ENCODE assay signal across 8 cellular contexts in genomic region chr16:24873028-24873427, GRCh38. TPM values are rescaled to one million over a fixed set of nuclear protein-coding genes. Genes with fewer than 3 reads are reported as not detected.
"Had no signal": no experiment of that assay in that cellular context is flagged by ENCODE, and none has a peak within 500 bp of the region (broad histone marks: within the 10 kb centered on the region; RNA-seq: fewer than 3 reads in every experiment).

No MANE protein-coding gene starts in this region.

- H3K27ac ChIP-seq: GM23248 had no signal

- H3K4me3 ChIP-seq: GM23248, GM23338, HAP-1 had no signal

- DNase-seq: GM23248, GOT3, H7, H9, HCEC 1CT, HFFc6 had no signal

- H3K9me3 ChIP-seq: HAP-1 had no signal

- H3K36me3 ChIP-seq: HAP-1 had no signal

- H3K4me1 ChIP-seq: HAP-1 had no signal

RNA-seq across cellular contexts. Expression of gene SLC5A11, which starts 27.3 kb away (rescaled TPM):
- total RNA-seq: GM23248, H7 had no signal
